ENCODE assay signal across 20 cellular contexts in genomic region chr5:14216372-14216771, GRCh38.
A peak's percentile ranks its signal among the peaks of the same experiment; 100 is the strongest.
DNase-seq lines count a peak whose midpoint lies in the region; FAIRE-seq and TF ChIP-seq lines count a peak whose summit lies in the region.
"Had no signal": no experiment of that assay in that cellular context is flagged by ENCODE, and none has a peak within 500 bp of the region (broad histone marks: within the 10 kb centered on the region; RNA-seq: fewer than 3 reads in every experiment).

No MANE protein-coding gene starts in this region.

- peak overlapping the region in 2 of 11 experiments; percentile 16 to 33; a peak in 2 of 22 replicates for H3K27ac ChIP-seq in BLaER1 treated with 17β-estradiol and CSF1 and Interleukin-3, amounts not matched to agents 10 nM and 100 nM
- H3K27ac ChIP-seq in esophagus muscularis mucosa (replicated peaks in 1 of 4), result peak overlapping the region; percentile 70 to 81 (median 72)
- peak overlapping the region; percentile 13 for H3K27ac ChIP-seq in osteoblast (ENCODE audit: low read depth, low read length)
- no peak overlapping the region for H3K27ac ChIP-seq in OCI-LY7 (ENCODE audit: low read depth, low read length, poor library complexity, severe bottlenecking)
- H3K27ac ChIP-seq: testis had no signal

- H4K20me1 ChIP-seq in BLaER1 treated with 17β-estradiol and CSF1 and Interleukin-3, amounts not matched to agents 10 nM and 100 nM, result peaks cover 49 to 100% (median 78%) of the 10 kb centered on the region in 11 experiments; a peak in 21 of 22 replicates
- H4K20me1 ChIP-seq in osteoblast (ENCODE audit: insufficient read depth, low read length), result peaks cover 80% of the 10 kb centered on the region
- no peaks in the 10 kb centered on the region for H4K20me1 ChIP-seq in OCI-LY7 (ENCODE audit: insufficient read depth, low read length)

- H3K9ac ChIP-seq in BLaER1 treated with 17β-estradiol and CSF1 and Interleukin-3, amounts not matched to agents 10 nM and 100 nM, result no peak overlapping the region

- DNase-seq in HTR-8/SVneo (ENCODE audit: insufficient read length, low spot score) (no peak), esophagus muscularis mucosa (ENCODE audit: extremely low spot score) (no peak), osteoblast (ENCODE audit: insufficient read length, low spot score, missing footprints) (no peak), OCI-LY7 (ENCODE audit: low spot score) (no peak), COLO829 (ENCODE audit: low spot score) (no peak), superior temporal gyrus (ENCODE audit: extremely low spot score) (no peak), amygdala (lab: John Stamatoyannopoulos, UW) (no peak)
- DNase-seq: activated CD8-positive, alpha-beta T cell treated with anti-CD3 and anti-CD28 coated beads for 36 hours; activated naive CD4-positive, alpha-beta T cell treated with anti-CD3 and anti-CD28 coated beads for 36 hours; activated T-cell treated with anti-CD3 and anti-CD28 coated beads, Interleukin-2, amount 50 U/mL, for 24 hours; anterior cingulate cortex; C1 segment of cervical spinal cord; left ventricle myocardium superior; NCI-H1105; NCI-H2081 treated with DMSO at 0.1 percent for 48 hours; nucleus accumbens; right cardiac atrium; testis had no signal

- H3K27me3 ChIP-seq in BLaER1 treated with 17β-estradiol and CSF1 and Interleukin-3, amounts not matched to agents 10 nM and 100 nM, result no peaks in the 10 kb centered on the region
- H3K27me3 ChIP-seq in esophagus muscularis mucosa, result no peaks in the 10 kb centered on the region
- H3K27me3 ChIP-seq in osteoblast (ENCODE audit: insufficient read depth, low read length), result no peaks in the 10 kb centered on the region
- H3K27me3 ChIP-seq: testis had no signal

- TF ChIP-seq CTCF in esophagus muscularis mucosa (IDR thresholded peaks at IDR 0.05) (no peak), osteoblast (IDR thresholded peaks at IDR 0.05; ENCODE audit: extremely low read depth, low read depth, low read length) (no peak), OCI-LY7 (conservative IDR thresholded peaks at IDR 0.05; ENCODE audit: low read length) (no peak)

- POLR2A ChIA-PET in OCI-LY7 (lab: Charles Lee), result interaction anchor here (0.7 kb wide), 1 partner anchor 52 kb away, joined by 3 read pairs; no protein-coding TSS in a partner anchor

- CTCF ChIA-PET in OCI-LY7 (lab: Charles Lee; ENCODE audit: unreplicated experiment), result no interaction called here

- TF ChIP-seq EP300 in esophagus muscularis mucosa (IDR thresholded peaks at IDR 0.05), result no peak

- H3K36me3 ChIP-seq in BLaER1 treated with 17β-estradiol and CSF1 and Interleukin-3, amounts not matched to agents 10 nM and 100 nM, result peaks cover 0 to 19% (median 4%) of the 10 kb centered on the region in 11 experiments; a peak in 7 of 22 replicates
- H3K36me3 ChIP-seq in esophagus muscularis mucosa (no peaks in the 10 kb centered on the region), osteoblast (ENCODE audit: insufficient read depth, low read length) (no peaks in the 10 kb centered on the region), OCI-LY7 (ENCODE audit: insufficient read depth, low read length) (no peaks in the 10 kb centered on the region)

- H3K9me2 ChIP-seq in OCI-LY7 (ENCODE audit: insufficient read depth, low read length), result no peaks in the 10 kb centered on the region

- peak overlapping the region in 7 of 11 experiments; percentile 0 to 53 (median 15); a peak in 6 of 22 replicates for H3K4me2 ChIP-seq in BLaER1 treated with 17β-estradiol and CSF1 and Interleukin-3, amounts not matched to agents 10 nM and 100 nM
- H3K4me2 ChIP-seq in osteoblast (ENCODE audit: insufficient read depth, low read length) (no peak overlapping the region), OCI-LY7 (ENCODE audit: low read length) (no peak overlapping the region)

- H3K4me1 ChIP-seq in BLaER1 treated with 17β-estradiol and CSF1 and Interleukin-3, amounts not matched to agents 10 nM and 100 nM, result peaks cover 60 to 73% (median 64%) of the 10 kb centered on the region in 10 experiments
- peaks cover 50 to 88% (median 85%) of the 10 kb centered on the region in 4 donors for H3K4me1 ChIP-seq in esophagus muscularis mucosa
- peaks cover 53% of the 10 kb centered on the region for H3K4me1 ChIP-seq in osteoblast (ENCODE audit: insufficient read depth, low read length)
- H3K4me1 ChIP-seq in OCI-LY7 (ENCODE audit: insufficient read depth, low read length, poor library complexity, severe bottlenecking), result peaks cover 97% of the 10 kb centered on the region

- no peak overlapping the region for H2AFZ ChIP-seq in osteoblast (ENCODE audit: low read length)
- H2AFZ ChIP-seq in OCI-LY7 (ENCODE audit: low read length), result no peak overlapping the region

- peak; percentile 72 for FAIRE-seq in HTR-8/SVneo (lab: Jason Lieb, UNC)
- FAIRE-seq: GM18507 had no signal

- peaks cover 0 to 10% (median 8%) of the 10 kb centered on the region in 11 experiments; a peak in 10 of 22 replicates for H3K9me3 ChIP-seq in BLaER1 treated with 17β-estradiol and CSF1 and Interleukin-3, amounts not matched to agents 10 nM and 100 nM (replicated peaks in 1 of 11)
- no peaks in the 10 kb centered on the region for H3K9me3 ChIP-seq in esophagus muscularis mucosa
- H3K9me3 ChIP-seq in osteoblast (ENCODE audit: low read depth, low read length), result no peaks in the 10 kb centered on the region
- H3K9me3 ChIP-seq in OCI-LY7 (ENCODE audit: low read length), result no peaks in the 10 kb centered on the region
- H3K9me3 ChIP-seq: testis had no signal

- H3K4me3 ChIP-seq in BLaER1 treated with 17β-estradiol and CSF1 and Interleukin-3, amounts not matched to agents 10 nM and 100 nM, result no peak overlapping the region
- no peak overlapping the region for H3K4me3 ChIP-seq in esophagus muscularis mucosa
- no peak overlapping the region for H3K4me3 ChIP-seq in osteoblast (ENCODE audit: insufficient read depth, low read length)
- H3K4me3 ChIP-seq in OCI-LY7 (ENCODE audit: low read depth, low read length, poor library complexity, severe bottlenecking), result no peak overlapping the region
- H3K4me3 ChIP-seq: testis had no signal

- intact Hi-C loops in esophagus muscularis mucosa (cut with DNase I), result loop anchor here (5.0 kb wide), 1 partner anchor 46 kb away; no protein-coding TSS in a partner anchor
- intact Hi-C loops in OCI-LY7 (cut with micrococcal nuclease; ENCODE audit: unreplicated experiment), result no loop called here

- H3K79me2 ChIP-seq in osteoblast (ENCODE audit: insufficient read depth, low read length) (peaks cover 99% of the 10 kb centered on the region), OCI-LY7 (ENCODE audit: insufficient read depth, low read depth, low read length) (peaks cover 66% of the 10 kb centered on the region; the same call in 1 of the 2 replicates)

- no TSS peak for BruUV-seq in OCI-LY7 (replicated peaks; lab: Mats Ljungman, UMichigan)

- TF ChIP-seq POLR2A in esophagus muscularis mucosa (IDR thresholded peaks at IDR 0.05; ENCODE audit: low read depth), result no peak

- WGBS in esophagus muscularis mucosa, result 84% methylated on average over 2 of the region's 2 CpGs

Comparison
In these comparisons a context has a peak if more than half of its experiments do, and no peak if none do; other contexts are left out.
1. H3K4me2 ChIP-seq: peak in BLaER1 treated with 17β-estradiol and CSF1 and Interleukin-3, amounts not matched to agents 10 nM and 100 nM (7 of 11); none in osteoblast (single experiment) and OCI-LY7 (single experiment).